Comparison of ENCODE assay signal across 8 cellular contexts in the genomic region with DNA sequence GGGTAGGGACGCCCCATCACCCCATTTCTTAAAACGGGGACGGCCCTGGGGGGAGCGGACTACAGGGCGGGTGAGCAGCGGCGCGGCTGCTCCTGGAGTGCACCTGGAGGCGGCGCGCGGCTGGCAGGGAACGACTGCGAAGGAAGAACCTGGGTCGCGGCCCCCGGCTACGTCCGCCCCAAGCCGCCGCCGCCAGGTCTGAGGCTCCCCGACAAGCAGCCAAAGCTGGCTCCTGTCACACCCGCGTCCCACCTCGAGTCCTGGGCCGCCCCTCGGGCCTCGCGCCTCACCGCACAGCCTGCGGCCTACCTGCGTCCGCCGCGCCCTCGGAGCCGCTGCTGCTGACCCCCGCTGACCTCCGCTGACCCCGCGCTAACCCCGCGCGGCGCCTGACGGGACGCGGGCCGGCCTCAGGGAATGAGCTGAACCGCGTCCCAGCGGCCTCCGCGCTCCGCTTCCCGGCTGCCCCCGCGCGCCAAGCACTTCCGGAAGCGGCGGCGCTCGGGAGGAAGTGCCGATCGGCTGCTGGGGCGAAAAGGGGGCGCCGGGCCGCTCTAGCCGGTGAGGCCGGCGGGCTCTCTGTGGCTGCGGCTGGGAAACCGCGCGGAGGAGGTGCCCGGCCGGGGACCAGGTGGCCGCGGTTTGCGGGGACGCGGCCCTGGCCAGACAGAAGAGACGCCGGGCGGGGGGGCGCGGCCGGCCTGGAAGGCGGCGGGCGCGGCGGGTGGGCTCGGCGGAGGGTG. TPM values are rescaled to one million over a fixed set of nuclear protein-coding genes. Genes with fewer than 3 reads are reported as not detected.
DNase-seq lines count a peak whose midpoint lies in the region; ATAC-seq and TF ChIP-seq lines count a peak whose summit lies in the region.

A gene with protein sequence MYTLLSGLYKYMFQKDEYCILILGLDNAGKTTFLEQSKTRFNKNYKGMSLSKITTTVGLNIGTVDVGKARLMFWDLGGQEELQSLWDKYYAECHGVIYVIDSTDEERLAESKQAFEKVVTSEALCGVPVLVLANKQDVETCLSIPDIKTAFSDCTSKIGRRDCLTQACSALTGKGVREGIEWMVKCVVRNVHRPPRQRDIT (minus strand): TSS at position 419 of the 743 bp plus-strand sequence. CDS start 885 bp downstream, outside the sequence.
A gene with protein sequence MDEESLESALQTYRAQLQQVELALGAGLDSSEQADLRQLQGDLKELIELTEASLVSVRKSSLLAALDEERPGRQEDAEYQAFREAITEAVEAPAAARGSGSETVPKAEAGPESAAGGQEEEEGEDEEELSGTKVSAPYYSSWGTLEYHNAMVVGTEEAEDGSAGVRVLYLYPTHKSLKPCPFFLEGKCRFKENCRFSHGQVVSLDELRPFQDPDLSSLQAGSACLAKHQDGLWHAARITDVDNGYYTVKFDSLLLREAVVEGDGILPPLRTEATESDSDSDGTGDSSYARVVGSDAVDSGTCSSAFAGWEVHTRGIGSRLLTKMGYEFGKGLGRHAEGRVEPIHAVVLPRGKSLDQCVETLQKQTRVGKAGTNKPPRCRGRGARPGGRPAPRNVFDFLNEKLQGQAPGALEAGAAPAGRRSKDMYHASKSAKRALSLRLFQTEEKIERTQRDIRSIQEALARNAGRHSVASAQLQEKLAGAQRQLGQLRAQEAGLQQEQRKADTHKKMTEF (plus strand): TSS at position 482 of the 743 bp plus-strand sequence. CDS start 542 bp downstream, outside the sequence.

- peak; percentile 48 for ATAC-seq in HG02884 (IDR thresholded peaks at IDR 0.05; ENCODE audit: unreplicated experiment)

- H3K27me3 ChIP-seq in ascending aorta (no peaks in the 10 kb centered on the region), rectal smooth muscle tissue (ENCODE audit: control insufficient read depth, insufficient read depth, low read length) (no peaks in the 10 kb centered on the region), vagina (no peaks in the 10 kb centered on the region)

- intact Hi-C loops in ascending aorta (cut with DNase I), result loop anchor here (1.0 to 2.0 kb wide), 3 partner anchors 25 to 49 kb away; a partner anchor contains a TSS
- intact Hi-C loops in vagina (cut with DNase I), result no loop called here

- no peaks in the 10 kb centered on the region for H3K9me3 ChIP-seq in ascending aorta
- H3K9me3 ChIP-seq in vagina, result no peaks in the 10 kb centered on the region

- peak within 1 kb of the TSS; percentile 80 to 88 for H3K4me3 ChIP-seq in ascending aorta
- peak within 1 kb of the TSS; percentile 70 for H3K4me3 ChIP-seq in rectal smooth muscle tissue (ENCODE audit: low read length)
- H3K4me3 ChIP-seq in vagina, result peak within 1 kb of the TSS; percentile 91 to 93

- peak within 1 kb of the TSS; percentile 62 for H3K9ac ChIP-seq in rectal smooth muscle tissue (ENCODE audit: low read length)

- H3K4me1 ChIP-seq in ascending aorta, result peaks cover 6 to 14% of the 10 kb centered on the region in 2 donors
- peaks cover 12% of the 10 kb centered on the region for H3K4me1 ChIP-seq in rectal smooth muscle tissue (ENCODE audit: control insufficient read depth, insufficient read depth, low read length)
- peaks cover 30% of the 10 kb centered on the region for H3K4me1 ChIP-seq in vagina

- H3K36me3 ChIP-seq in ascending aorta (peaks cover 33 to 45% of the 10 kb centered on the region in 2 donors), rectal smooth muscle tissue (ENCODE audit: control insufficient read depth, insufficient read depth, low read length) (peaks cover 22% of the 10 kb centered on the region), vagina (peaks cover 4 to 32% of the 10 kb centered on the region in 2 donors)

- in situ Hi-C loops in GM13977 (cut with MboI; ENCODE audit: low pct_unique_long_range_greater_than_20kb, low sequenced_read_pairs, unreplicated experiment), result loop anchor here (5.0 kb wide), 1 partner anchor 150 kb away; no protein-coding TSS in a partner anchor

- TF ChIP-seq CTCF in GM13977 (IDR thresholded peaks at IDR 0.05; ENCODE audit: extremely low read depth, insufficient read depth, missing control alignments) (peak; percentile 17), ascending aorta (IDR thresholded peaks at IDR 0.05) (no peak), vagina (IDR thresholded peaks at IDR 0.05) (no peak)

- peak; percentile 95 for DNase-seq in GM13977 (ENCODE audit: low spot score)
- peak; percentile 80 for DNase-seq in NCI-H2029 (lab: John Stamatoyannopoulos, UW)
- peak; percentile 80 for DNase-seq in T-helper 22 cell (ENCODE audit: low read depth)
- peak in 1 of 2 donors; percentile 94 for DNase-seq in ascending aorta (ENCODE audit: low spot score in 2 of 2)
- DNase-seq in hepatic stellate cell (ENCODE audit: low spot score), result peak; percentile 85
- no peak for DNase-seq in vagina (ENCODE audit: extremely low spot score in 2 of 2)

- no peak for TF ChIP-seq POLR2A in vagina (IDR thresholded peaks at IDR 0.05)

- peak within 1 kb of the TSS; percentile 86 to 94 for H3K27ac ChIP-seq in ascending aorta
- peak within 1 kb of the TSS; percentile 93 for H3K27ac ChIP-seq in rectal smooth muscle tissue (ENCODE audit: low read depth, low read length)
- H3K27ac ChIP-seq in vagina, result peak within 1 kb of the TSS; percentile 82

RNA-seq across cellular contexts. Expression of the first gene that starts in this region (rescaled TPM):
- total RNA-seq in ascending aorta (50.8 TPM), vagina (30.9 TPM)

RNA-seq across cellular contexts. Expression of the second gene that starts in this region (rescaled TPM):
- total RNA-seq in ascending aorta, result 42.4 TPM
- 30.4 TPM for total RNA-seq in vagina

Comparison
In these comparisons a context has a peak if more than half of its experiments do, and no peak if none do; other contexts are left out.
1. DNase-seq: peak in GM13977 (single experiment), NCI-H2029 (single experiment), T-helper 22 cell (single experiment) and hepatic stellate cell (single experiment); none in vagina (0 of 2).
2. Peak in every context shown above with its lines, with median percentiles within 50 percentile points of each other: H3K27ac ChIP-seq and H3K4me3 ChIP-seq.